Comparison of ENCODE assay signal across 30 cellular contexts in the genomic region with DNA sequence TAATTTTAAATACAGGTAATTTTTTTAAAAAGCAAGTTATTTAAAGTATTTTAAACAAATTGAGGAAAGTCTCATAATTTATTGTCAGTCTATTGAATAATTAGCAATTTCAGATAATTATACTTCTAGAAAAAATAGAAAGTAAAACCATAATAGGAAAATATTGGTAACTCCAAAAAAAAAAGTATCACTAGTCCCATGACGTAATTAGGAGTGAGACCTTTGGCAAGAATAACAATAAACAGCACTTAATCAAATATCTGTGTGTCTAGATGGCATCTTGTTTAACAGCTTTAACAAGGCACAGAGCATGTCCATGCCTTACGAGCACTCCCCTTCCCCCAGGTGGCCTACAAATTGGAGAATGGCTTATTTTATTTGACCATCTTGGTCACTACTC.
"Had no signal": no experiment of that assay in that cellular context is flagged by ENCODE, and none has a peak within 500 bp of the region (broad histone marks: within the 10 kb centered on the region; RNA-seq: fewer than 3 reads in every experiment).

No MANE protein-coding gene starts in this region.

- H3K27me3 ChIP-seq: ascending aorta, breast epithelium, cardiac muscle cell, colonic mucosa, esophagus squamous epithelium, gastroesophageal sphincter had no signal

- H3K36me3 ChIP-seq: ascending aorta, breast epithelium, cardiac muscle cell, colonic mucosa, esophagus squamous epithelium, gastroesophageal sphincter had no signal

- ATAC-seq: activated naive CD4-positive, alpha-beta T cell treated with anti-CD3 and anti-CD28 coated beads, Interleukin-2, amount 50 U/mL, for 72 hours; activated T-cell treated with anti-CD3 and anti-CD28 coated beads, Interleukin-2, amount 50 U/mL, for 72 hours; gastroesophageal sphincter; T-helper 17 cell had no signal

- H3K9me3 ChIP-seq: ascending aorta, breast epithelium, colonic mucosa, esophagus squamous epithelium, gastroesophageal sphincter had no signal

- H3K4me1 ChIP-seq: ascending aorta, breast epithelium, colonic mucosa, esophagus squamous epithelium, gastroesophageal sphincter had no signal

- DNase-seq: activated CD4-positive, alpha-beta memory T cell treated with anti-CD3 and anti-CD28 coated beads, Interleukin-2, amount 10 ng/mL, durations not matched to agents 7 days and 5 days; activated CD4-positive, alpha-beta T cell treated with anti-CD3 and anti-CD28 coated beads for 1 hour; activated CD4-positive, alpha-beta T cell treated with anti-CD3 and anti-CD28 coated beads for 4 hours; activated CD4-positive, alpha-beta T cell treated with anti-CD3 and anti-CD28 coated beads, Interleukin-2, amount 10 ng/mL, durations not matched to agents 7 days and 5 days; activated CD4-positive, alpha-beta T cell treated with anti-CD3 and anti-CD28 coated beads, Interleukin-2, amount 50 U/mL, for 4 hours; activated CD8-positive, alpha-beta memory T cell treated with anti-CD3 and anti-CD28 coated beads, Interleukin-2, amount 50 U/mL, for 48 hours; activated gamma-delta T cell; activated naive CD4-positive, alpha-beta T cell; activated naive CD4-positive, alpha-beta T cell treated with anti-CD3 and anti-CD28 coated beads, Interleukin-2, amount 10 ng/mL, durations not matched to agents 7 days and 5 days; activated naive CD8-positive, alpha-beta T cell treated with anti-CD3 and anti-CD28 coated beads, Interleukin-2, amount 10 ng/mL, durations not matched to agents 7 days and 5 days; activated T-cell treated with anti-CD3 and anti-CD28 coated beads for 4 hours; activated T-cell treated with anti-CD3 and anti-CD28 coated beads, Interleukin-2, amount 50 U/mL, for 24 hours; activated T-cell treated with anti-CD3 and anti-CD28 coated beads, Interleukin-2, amount 50 U/mL, for 72 hours; central memory CD4-positive, alpha-beta T cell; cerebellar nuclear complex; colonic mucosa; effector CD8-positive, alpha-beta T cell; esophagus squamous epithelium; foreskin melanocyte; T-helper 1 cell; T-helper 17 cell; T1000 had no signal

- H3K27ac ChIP-seq: ascending aorta, breast epithelium, cardiac muscle cell, colonic mucosa, epithelial cell of prostate, esophagus squamous epithelium, gastroesophageal sphincter had no signal

- H3K4me3 ChIP-seq: ascending aorta, breast epithelium, cardiac muscle cell, colonic mucosa, esophagus squamous epithelium, gastroesophageal sphincter had no signal

- FAIRE-seq: endometrium, endothelial cell of umbilical vein had no signal
